In genomic region chr6:96897396-96898240, GRCh38 we compare ENCODE assay signal across 8 cellular contexts. TPM values are rescaled to one million over a fixed set of nuclear protein-coding genes. Genes with fewer than 3 reads are reported as not detected.
DNase-seq lines count a peak whose midpoint lies in the region; ATAC-seq and FAIRE-seq lines count a peak whose summit lies in the region.

NDUFAF4 (minus strand) TSS chr6:96897891; CDS start chr6:96897801, 90 bp downstream.

- no peaks in the 10 kb centered on the region for H3K27me3 ChIP-seq in BLaER1

- DNase-seq in GM19239 (ENCODE audit: insufficient read length, low spot score) (peak; percentile 71), NCI-H524 (lab: John Stamatoyannopoulos, UW) (peak; percentile 95 to 96), left colon (peak; percentile 95 to 98)
- peak; percentile 95 to 96 for DNase-seq in activated CD4-positive, alpha-beta T cell treated with anti-CD3 and anti-CD28 coated beads for 4 hours
- peak; percentile 95 for DNase-seq in stimulated activated CD4-positive, alpha-beta T cell treated with anti-CD3 and anti-CD28 coated beads, Interleukin-1b, Interleukin-23, amount 100 ng/mL, for 48 hours

- H4K20me1 ChIP-seq in BLaER1, result peaks cover 43% of the 10 kb centered on the region

- H3K36me3 ChIP-seq in BLaER1, result peaks cover 32% of the 10 kb centered on the region

- H3K4me3 ChIP-seq in BLaER1, result peak within 1 kb of the TSS; percentile 85

- intact Hi-C loops in left colon (cut with DNase I, micrococcal nuclease), result loop anchor here in 1 of 2 donors (5.0 kb wide), 2 partner anchors 155 to 270 kb away; no protein-coding TSS in a partner anchor

- H3K27ac ChIP-seq in BLaER1 (peak within 1 kb of the TSS; percentile 83), cingulate gyrus (ENCODE audit: low read depth, low read length) (peak within 1 kb of the TSS; percentile 75)

- H3K9ac ChIP-seq in BLaER1, result peak within 1 kb of the TSS; percentile 85

- peak; percentile 88 for ATAC-seq in HG03457 (IDR thresholded peaks at IDR 0.05; ENCODE audit: unreplicated experiment)
- peak; percentile 96 for ATAC-seq in left colon

- peaks cover 45% of the 10 kb centered on the region for H3K4me1 ChIP-seq in BLaER1

- FAIRE-seq in GM19239 (lab: Jason Lieb, UNC), result peak; percentile 88

- H3K9me3 ChIP-seq in BLaER1, result no peaks in the 10 kb centered on the region

- H3K4me2 ChIP-seq in BLaER1, result peak within 1 kb of the TSS; percentile 84

RNA-seq across cellular contexts. Expression of gene NDUFAF4, which starts in this region (rescaled TPM):
- 10 to 100 TPM; 41.3 to 43.3 TPM for total RNA-seq in left colon

Comparison
In these comparisons a context has a peak if more than half of its experiments do, and no peak if none do; other contexts are left out.
1. Peak in every context shown above with its lines: DNase-seq, ATAC-seq, H3K4me3 ChIP-seq and H3K27ac ChIP-seq.